8 cellular contexts compared by ENCODE assay signal in the genomic region with DNA sequence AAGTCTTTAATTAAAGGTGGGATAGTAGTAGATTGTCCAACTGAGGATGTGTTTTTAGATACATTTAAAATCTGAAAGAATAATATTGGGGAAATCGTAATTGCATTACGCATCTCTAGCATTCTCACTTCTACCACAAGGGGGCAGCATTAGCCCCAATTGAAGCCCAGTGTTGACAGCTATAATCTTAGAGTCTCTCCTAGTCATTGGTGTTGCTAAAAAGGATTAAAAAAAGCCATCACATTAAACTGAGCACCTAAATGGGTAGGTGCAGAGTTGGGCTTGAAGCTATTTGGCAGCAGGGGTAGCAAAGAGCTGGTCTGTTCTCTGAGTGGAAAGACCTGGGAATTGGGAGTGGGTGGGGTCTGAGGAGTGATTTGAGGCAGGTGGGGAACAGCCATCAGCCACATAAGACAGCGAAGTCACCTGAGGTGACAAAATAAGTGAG.
DNase-seq lines count a peak whose midpoint lies in the region; ATAC-seq and TF ChIP-seq lines count a peak whose summit lies in the region.

No MANE protein-coding gene starts in this region.

- H3K4me3 Mint-ChIP-seq in GM23338: no peak overlapping the region
- H3K4me3 Mint-ChIP-seq in T-helper 17 cell: no peak overlapping the region

- H4K20me1 ChIP-seq in GM23338 (replicated peaks; ENCODE audit: insufficient read depth): no peaks in the 10 kb centered on the region

- H3K36me3 ChIP-seq in GM23338 (ENCODE audit: insufficient read depth): 0 out of 2 replicates have a peak, but pooled peaks cover 4% of the 10 kb centered on the region

- H3F3A ChIP-seq in GM23338 (replicated peaks; ENCODE audit: low read depth): no peaks in the 10 kb centered on the region

- H3K79me2 ChIP-seq in GM23338 (replicated peaks; ENCODE audit: insufficient read depth): no peaks in the 10 kb centered on the region

- TF ChIP-seq CTCF in GM23338 (conservative IDR thresholded peaks at IDR 0.05; ENCODE audit: low read depth in 2 of 2): peak; percentile 85 to 99
- TF ChIP-seq CTCF in LNCaP clone FGC (IDR thresholded peaks at IDR 0.05; ENCODE audit: control insufficient read depth, extremely low read depth, insufficient read depth): peak; percentile 81

- H3K4me1 ChIP-seq in GM23338 (ENCODE audit: insufficient read depth): no peaks in the 10 kb centered on the region

- H3K4me3 ChIP-seq in GM23338: no peak overlapping the region
- H3K4me3 ChIP-seq in LNCaP clone FGC (ENCODE audit: low read depth, low read length): no peak overlapping the region

- peaks cover 2% of the 10 kb centered on the region; the same call in 2 of the 3 replicates for H3K4me1 Mint-ChIP-seq in GM23338
- H3K4me1 Mint-ChIP-seq in T-helper 17 cell: peaks cover 2% of the 10 kb centered on the region

- ATAC-seq in GM23338 (peak; percentile 83), T-helper 17 cell (peak; percentile 69)

- no peak overlapping the region for H3K27ac Mint-ChIP-seq in GM23338
- H3K27ac Mint-ChIP-seq in T-helper 17 cell: no peak overlapping the region

- H3K27me3 ChIP-seq in GM23338 (ENCODE audit: insufficient read depth): no peaks in the 10 kb centered on the region

- DNase-seq in NCI-H2171 treated with DMSO at 0.1 percent for 48 hours (lab: John Stamatoyannopoulos, UW) (peak; percentile 1), NCI-H2171 (lab: John Stamatoyannopoulos, UW) (no peak), GM23338 (ENCODE audit: low spot score) (peak; percentile 80), LNCaP clone FGC (ENCODE audit: low read depth) (no peak), T-helper 17 cell (peak in 1 of 3 donors; percentile 24), caudate nucleus (lab: John Stamatoyannopoulos, UW) (peak in 31 of 61 donors; percentile 0 to 53 (median 6)), left kidney (ENCODE audit: low read depth, low spot score) (peak; percentile 73)
- DNase-seq in stimulated activated CD8-positive, alpha-beta memory T cell treated with anti-CD3 and anti-CD28 coated beads, Interleukin-12 subunit alpha, Interleukin-12 subunit beta, amount 100 ng/mL, for 1 hour (ENCODE audit: low read depth): peak; percentile 22

- no peak overlapping the region for H3K27ac ChIP-seq in GM23338 (ENCODE audit: low read depth)
- H3K27ac ChIP-seq in caudate nucleus (ENCODE audit: low read depth, low read length): no peak overlapping the region

- H2AFZ ChIP-seq in GM23338: 0 out of 2 replicates have a peak overlapping the region, but pooled peaks have one; percentile 9

- no peak overlapping the region for H3K4me2 ChIP-seq in GM23338

- H3K36me3 Mint-ChIP-seq in GM23338 (ENCODE audit: low read depth) (peaks cover 17% of the 10 kb centered on the region), T-helper 17 cell (ENCODE audit: low read depth) (peaks cover 6% of the 10 kb centered on the region)

- H3K27me3 Mint-ChIP-seq in GM23338 (ENCODE audit: insufficient read depth, low read depth, poor library complexity) (peaks cover 1% of the 10 kb centered on the region), T-helper 17 cell (no peaks in the 10 kb centered on the region)

- H3K9me2 ChIP-seq in GM23338 (ENCODE audit: insufficient read depth): 0 out of 2 replicates have a peak, but pooled peaks cover 4% of the 10 kb centered on the region

- H3K9me3 ChIP-seq in T-helper 17 cell (ENCODE audit: control insufficient read depth, low read length, poor library complexity, severe bottlenecking): no peaks in the 10 kb centered on the region

- H3K9me3 Mint-ChIP-seq in GM23338: peaks cover 21% of the 10 kb centered on the region

TF ChIP-seq in GM23338, 12 proteins besides CTCF, POLR2A, EP300 and RAD21:
- no peak for TF ChIP-seq CREB1 (CRISPR knock-in tag; IDR thresholded peaks at IDR 0.05; ENCODE audit: low read depth)

Comparison
In these comparisons a context has a peak if more than half of its experiments do, and no peak if none do; other contexts are left out.
1. DNase-seq: peak in NCI-H2171 treated with DMSO at 0.1 percent for 48 hours (single experiment), GM23338 (single experiment), caudate nucleus (31 of 61), left kidney (single experiment) and stimulated activated CD8-positive, alpha-beta memory T cell treated with anti-CD3 and anti-CD28 coated beads, Interleukin-12 subunit alpha, Interleukin-12 subunit beta, amount 100 ng/mL, for 1 hour (single experiment); none in NCI-H2171 (single experiment) and LNCaP clone FGC (single experiment).